ENCODE assay signal across 10 cellular contexts in genomic region chr5:143921525-143922311, GRCh38.
DNase-seq lines count a peak whose midpoint lies in the region; ATAC-seq and TF ChIP-seq lines count a peak whose summit lies in the region.
"Had no signal": no experiment of that assay in that cellular context is flagged by ENCODE, and none has a peak within 500 bp of the region (broad histone marks: within the 10 kb centered on the region; RNA-seq: fewer than 3 reads in every experiment).

No MANE protein-coding gene starts in this region.

- peak overlapping the region; percentile 71 for H3K4me2 ChIP-seq in PC-3 (ENCODE audit: low read length)

- H3K27me3 Mint-ChIP-seq in activated naive CD8-positive, alpha-beta T cell treated with anti-CD3 and anti-CD28 coated beads for 36 hours = peaks cover 7% of the 10 kb centered on the region

- H3K36me3 Mint-ChIP-seq in activated naive CD8-positive, alpha-beta T cell treated with anti-CD3 and anti-CD28 coated beads for 36 hours = no peaks in the 10 kb centered on the region
- H3K36me3 Mint-ChIP-seq: memory B cell had no signal

- H4K20me1 ChIP-seq in PC-3 (ENCODE audit: low read length) = no peaks in the 10 kb centered on the region

- no peaks in the 10 kb centered on the region for H3K79me2 ChIP-seq in PC-3 (ENCODE audit: low read length)

- BruUV-seq in PC-3 (replicated peaks; lab: Mats Ljungman, UMichigan) (no TSS peak), A673 (replicated peaks; lab: Mats Ljungman, UMichigan) (no TSS peak)

- H3F3A ChIP-seq in PC-3 (ENCODE audit: low read length, unreplicated experiment) = peaks cover 20% of the 10 kb centered on the region

- TF ChIP-seq CTCF in AG10803 (conservative IDR thresholded peaks at IDR 0.05; ENCODE audit: low read length) (no peak), PC-3 (conservative IDR thresholded peaks at IDR 0.05; ENCODE audit: low read depth, low read length) (no peak), A673 (conservative IDR thresholded peaks at IDR 0.05; ENCODE audit: low read depth, low read length) (no peak)

- intact Hi-C loops in PC-3 (cut with micrococcal nuclease) = loop anchor here (2.0 to 5.0 kb wide), 3 partner anchors 95 to 519 kb away; partner anchors contain the start of gene NR3C1
- intact Hi-C loops in A673 (cut with micrococcal nuclease; ENCODE audit: unreplicated experiment) = no loop called here

- H3K4me3 ChIP-seq in AG10803 (ENCODE audit: low read length) = no peak overlapping the region
- H3K4me3 ChIP-seq in PC-3 (ENCODE audit: low read length) = peak overlapping the region; percentile 36; the same call in 1 of the 2 replicates
- no peak overlapping the region for H3K4me3 ChIP-seq in A673 (ENCODE audit: low read depth, low read length, poor library complexity, severe bottlenecking)

- H3K27ac ChIP-seq in PC-3 (ENCODE audit: low read length) = peak overlapping the region; percentile 95
- H3K27ac ChIP-seq in A673 (ENCODE audit: low read depth, low read length, poor library complexity, severe bottlenecking) = no peak overlapping the region

- H3K36me3 ChIP-seq in PC-3 (ENCODE audit: low read depth, low read length) (no peaks in the 10 kb centered on the region), A673 (ENCODE audit: insufficient read depth, low read length, poor library complexity, severe bottlenecking) (no peaks in the 10 kb centered on the region)

- no peak overlapping the region for H3K27ac Mint-ChIP-seq in activated naive CD8-positive, alpha-beta T cell treated with anti-CD3 and anti-CD28 coated beads for 36 hours
- H3K27ac Mint-ChIP-seq: memory B cell had no signal

- H3K4me1 Mint-ChIP-seq in activated naive CD8-positive, alpha-beta T cell treated with anti-CD3 and anti-CD28 coated beads for 36 hours = peaks cover 7% of the 10 kb centered on the region
- H3K4me1 Mint-ChIP-seq: memory B cell had no signal

- no peak overlapping the region for H3K4me3 Mint-ChIP-seq in activated naive CD8-positive, alpha-beta T cell treated with anti-CD3 and anti-CD28 coated beads for 36 hours
- H3K4me3 Mint-ChIP-seq: memory B cell had no signal

- CTCF ChIA-PET in PC-3 (lab: Charles Lee) = no interaction called here
- CTCF ChIA-PET in A673 (lab: Charles Lee) = no interaction called here

- no peaks in the 10 kb centered on the region for H3K9me3 Mint-ChIP-seq in activated naive CD8-positive, alpha-beta T cell treated with anti-CD3 and anti-CD28 coated beads for 36 hours
- H3K9me3 Mint-ChIP-seq: memory B cell had no signal

- POLR2A ChIA-PET in PC-3 (lab: Charles Lee; ENCODE audit: unreplicated experiment) = interaction anchor here (0.6 kb wide), 2 partner anchors 10 to 386 kb away, joined by 3 read pairs; no protein-coding TSS in a partner anchor
- POLR2A ChIA-PET in A673 (lab: Charles Lee; ENCODE audit: low non-redundant PET) = no interaction called here

- no peak overlapping the region for H2AFZ ChIP-seq in PC-3 (ENCODE audit: low read length)

- H3K9me3 ChIP-seq in PC-3 (ENCODE audit: low read length) (no peaks in the 10 kb centered on the region), A673 (ENCODE audit: low read depth, low read length, poor library complexity, severe bottlenecking) (no peaks in the 10 kb centered on the region)

- H3K27me3 ChIP-seq in PC-3 (ENCODE audit: low read length) (no peaks in the 10 kb centered on the region), A673 (replicated peaks; ENCODE audit: insufficient read depth, low read depth, low read length, poor library complexity) (no peaks in the 10 kb centered on the region)

- ATAC-seq in PC-3 (peak; percentile 24), esophagus mucosa (peak; percentile 43)

- H3K9me2 ChIP-seq in PC-3 (replicated peaks; ENCODE audit: low read length) = no peaks in the 10 kb centered on the region

- H3K9ac ChIP-seq in PC-3 (ENCODE audit: low read length) = peak overlapping the region; percentile 66

- H3K4me1 ChIP-seq in PC-3 (ENCODE audit: insufficient read depth, low read length) = peaks cover 53% of the 10 kb centered on the region
- H3K4me1 ChIP-seq in A673 (ENCODE audit: insufficient read depth, low read length, poor library complexity, severe bottlenecking) = no peaks in the 10 kb centered on the region

- DNase-seq in AG10803 (ENCODE audit: low read depth) (peak; percentile 97), PC-3 (peak; percentile 92), non-pigmented ciliary epithelial cell (ENCODE audit: low read depth) (peak; percentile 73), A673 (ENCODE audit: low spot score) (no peak), NCI-H146 treated with DMSO at 0.1 percent for 48 hours (lab: John Stamatoyannopoulos, UW; ENCODE audit: unreplicated experiment) (no peak)
- no peak for DNase-seq in activated naive CD8-positive, alpha-beta T cell treated with anti-CD3 and anti-CD28 coated beads for 36 hours
- DNase-seq in NK-92 treated with Interleukin-12 subunit alpha and Interleukin-12 subunit beta, amount 100 ng/mL, for 24 hours (lab: John Stamatoyannopoulos, UW) = no peak
- DNase-seq: NCI-H1105 treated with DMSO at 0.1 percent for 48 hours had no signal

Comparison
In these comparisons a context has a peak if more than half of its experiments do, and no peak if none do; other contexts are left out.
1. DNase-seq: peak in AG10803 (single experiment), PC-3 (single experiment) and non-pigmented ciliary epithelial cell (single experiment); none in A673 (single experiment), NCI-H146 treated with DMSO at 0.1 percent for 48 hours (single experiment), activated naive CD8-positive, alpha-beta T cell treated with anti-CD3 and anti-CD28 coated beads for 36 hours (single experiment) and NK-92 treated with Interleukin-12 subunit alpha and Interleukin-12 subunit beta, amount 100 ng/mL, for 24 hours (single experiment).